In the genomic region with DNA sequence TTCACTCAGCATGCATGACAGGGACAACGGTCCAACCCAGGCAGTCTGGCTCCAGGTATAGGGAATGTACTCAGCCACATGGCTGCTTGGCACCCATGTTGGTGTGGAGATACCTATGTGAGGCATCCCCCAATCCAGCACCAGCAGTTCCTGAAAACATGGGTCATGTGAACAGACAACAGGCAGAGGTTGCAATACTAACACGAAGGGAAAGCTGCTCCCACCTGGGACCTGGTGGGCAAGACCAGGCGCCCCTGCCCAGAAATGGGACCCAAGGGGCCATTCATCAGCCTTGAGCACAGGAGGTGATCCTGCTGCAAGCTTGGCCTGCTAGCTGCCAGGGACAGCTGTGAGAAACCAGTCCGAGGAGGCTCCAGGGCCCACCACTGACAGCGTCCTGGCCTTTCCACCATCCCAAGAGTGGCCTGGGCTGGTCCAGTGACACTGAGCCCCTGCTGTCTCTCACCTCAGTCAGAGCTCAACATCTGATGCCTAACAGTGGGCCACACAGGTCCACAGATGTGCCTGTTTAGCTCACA, we compare ENCODE assay signal across 28 cellular contexts.
DNase-seq lines count a peak whose midpoint lies in the region; ATAC-seq lines count a peak whose summit lies in the region.
"Had no signal": no experiment of that assay in that cellular context is flagged by ENCODE, and none has a peak within 500 bp of the region (broad histone marks: within the 10 kb centered on the region; RNA-seq: fewer than 3 reads in every experiment).

No MANE protein-coding gene starts in this region.

- H3K27me3 Mint-ChIP-seq in activated CD8-positive, alpha-beta memory T cell treated with anti-CD3 and anti-CD28 coated beads, Interleukin-2, amount 10 ng/mL, durations not matched to agents 7 days and 5 days = no peaks in the 10 kb centered on the region
- H3K27me3 Mint-ChIP-seq: naive thymus-derived CD4-positive, alpha-beta T cell had no signal

- H3K4me3 ChIP-seq in thymus (ENCODE audit: low read length) = no peak overlapping the region
- H3K4me3 ChIP-seq: ascending aorta, cardiac muscle cell, HAP-1, MG63, ovary, smooth muscle cell, upper lobe of left lung had no signal

- H3K36me3 ChIP-seq in thymus (ENCODE audit: control insufficient read depth, insufficient read depth) = no peaks in the 10 kb centered on the region
- H3K36me3 ChIP-seq: ascending aorta, cardiac muscle cell, HAP-1, MG63, ovary, upper lobe of left lung had no signal

- no peaks in the 10 kb centered on the region for H3K4me1 ChIP-seq in thymus (ENCODE audit: control insufficient read depth, insufficient read depth, low read length)
- H3K4me1 ChIP-seq: HAP-1 had no signal

- peak; percentile 50 for DNase-seq in activated effector memory CD4-positive, alpha-beta T cell treated with anti-CD3 and anti-CD28 coated beads, Interleukin-2, amount 50 U/mL, for 16 hours
- no peak for DNase-seq in activated effector memory CD4-positive, alpha-beta T cell treated with Interleukin-2 at 50 U/mL for 16 hours
- peak; percentile 33 for DNase-seq in activated CD8-positive, alpha-beta memory T cell treated with anti-CD3 and anti-CD28 coated beads, Interleukin-2, amount 10 ng/mL, durations not matched to agents 7 days and 5 days
- peak; percentile 59 for DNase-seq in mesenteric fat pad (ENCODE audit: low spot score)
- DNase-seq in Ammon's horn (ENCODE audit: low spot score) = no peak
- DNase-seq: ACHN; dermis blood vessel endothelial cell; DMS53; KG1; MG63; NCI-H1105 treated with DMSO at 0.1 percent for 48 hours; NCI-H2029 treated with DMSO at 0.1 percent for 48 hours; NCI-H2227 treated with DMSO at 0.1 percent for 48 hours; NCI-H69; stimulated activated CD4-positive, alpha-beta T cell treated with anti-CD3 and anti-CD28 coated beads, Interleukin-1b, Interleukin-23, amount 100 ng/mL, for 48 hours; T-helper 1 cell; upper lobe of left lung had no signal

- ATAC-seq in activated CD8-positive, alpha-beta memory T cell treated with anti-CD3 and anti-CD28 coated beads, Interleukin-2, amount 10 ng/mL, durations not matched to agents 7 days and 5 days = no peak
- ATAC-seq in HG03342 (IDR thresholded peaks at IDR 0.05; ENCODE audit: unreplicated experiment) (no peak), GM19463 (IDR thresholded peaks at IDR 0.05; ENCODE audit: unreplicated experiment) (no peak)
- ATAC-seq: activated naive CD4-positive, alpha-beta T cell treated with anti-CD3 and anti-CD28 coated beads, Interleukin-2, amount 50 U/mL, for 72 hours; naive thymus-derived CD4-positive, alpha-beta T cell had no signal

- no peaks in the 10 kb centered on the region for H3K36me3 Mint-ChIP-seq in activated CD8-positive, alpha-beta memory T cell treated with anti-CD3 and anti-CD28 coated beads, Interleukin-2, amount 10 ng/mL, durations not matched to agents 7 days and 5 days
- H3K36me3 Mint-ChIP-seq: activated naive CD4-positive, alpha-beta T cell treated with anti-CD3 and anti-CD28 coated beads, Interleukin-2, amount 50 U/mL, for 72 hours; mesothelial cell of epicardium; naive thymus-derived CD4-positive, alpha-beta T cell had no signal

- peaks cover 1% of the 10 kb centered on the region for H3K9me3 ChIP-seq in thymus (ENCODE audit: control insufficient read depth)
- H3K9me3 ChIP-seq: ascending aorta, HAP-1, MG63, ovary, upper lobe of left lung had no signal

- H3K27ac ChIP-seq in thymus (ENCODE audit: low read depth) = peak overlapping the region; percentile 2
- H3K27ac ChIP-seq: ascending aorta, cardiac muscle cell, upper lobe of left lung had no signal

- 97% methylated on average over 5 of the region's 5 CpGs for WGBS in thymus

- CTCF ChIA-PET in activated CD8-positive, alpha-beta memory T cell treated with anti-CD3 and anti-CD28 coated beads, Interleukin-2, amount 10 ng/mL, durations not matched to agents 7 days and 5 days (lab: Charles Lee) = no interaction called here

- H3K27me3 ChIP-seq in thymus (ENCODE audit: control insufficient read depth, insufficient read depth) = no peaks in the 10 kb centered on the region
- H3K27me3 ChIP-seq: ascending aorta, MG63, ovary had no signal

- peaks cover under 1% of the 10 kb centered on the region for H3K4me1 Mint-ChIP-seq in activated CD8-positive, alpha-beta memory T cell treated with anti-CD3 and anti-CD28 coated beads, Interleukin-2, amount 10 ng/mL, durations not matched to agents 7 days and 5 days
- H3K4me1 Mint-ChIP-seq: naive thymus-derived CD4-positive, alpha-beta T cell had no signal

- H3K27ac Mint-ChIP-seq in activated CD8-positive, alpha-beta memory T cell treated with anti-CD3 and anti-CD28 coated beads, Interleukin-2, amount 10 ng/mL, durations not matched to agents 7 days and 5 days = no peak overlapping the region
- H3K27ac Mint-ChIP-seq: activated naive CD4-positive, alpha-beta T cell treated with anti-CD3 and anti-CD28 coated beads, Interleukin-2, amount 50 U/mL, for 72 hours; naive thymus-derived CD4-positive, alpha-beta T cell had no signal

- no peak overlapping the region for H3K4me3 Mint-ChIP-seq in activated CD8-positive, alpha-beta memory T cell treated with anti-CD3 and anti-CD28 coated beads, Interleukin-2, amount 10 ng/mL, durations not matched to agents 7 days and 5 days
- H3K4me3 Mint-ChIP-seq: mesothelial cell of epicardium; naive thymus-derived CD4-positive, alpha-beta T cell had no signal

- H3K9me3 Mint-ChIP-seq in activated CD8-positive, alpha-beta memory T cell treated with anti-CD3 and anti-CD28 coated beads, Interleukin-2, amount 10 ng/mL, durations not matched to agents 7 days and 5 days (ENCODE audit: low read depth) = no peaks in the 10 kb centered on the region
- H3K9me3 Mint-ChIP-seq: activated naive CD4-positive, alpha-beta T cell treated with anti-CD3 and anti-CD28 coated beads, Interleukin-2, amount 50 U/mL, for 72 hours had no signal

Comparison
In these comparisons a context has a peak if more than half of its experiments do, and no peak if none do; other contexts are left out.
1. DNase-seq: peak in activated effector memory CD4-positive, alpha-beta T cell treated with anti-CD3 and anti-CD28 coated beads, Interleukin-2, amount 50 U/mL, for 16 hours (single experiment), activated CD8-positive, alpha-beta memory T cell treated with anti-CD3 and anti-CD28 coated beads, Interleukin-2, amount 10 ng/mL, durations not matched to agents 7 days and 5 days (single experiment) and mesenteric fat pad (single experiment); none in activated effector memory CD4-positive, alpha-beta T cell treated with Interleukin-2 at 50 U/mL for 16 hours (single experiment) and Ammon's horn (single experiment).